1 cellular context compared by ENCODE assay signal in the genomic region with DNA sequence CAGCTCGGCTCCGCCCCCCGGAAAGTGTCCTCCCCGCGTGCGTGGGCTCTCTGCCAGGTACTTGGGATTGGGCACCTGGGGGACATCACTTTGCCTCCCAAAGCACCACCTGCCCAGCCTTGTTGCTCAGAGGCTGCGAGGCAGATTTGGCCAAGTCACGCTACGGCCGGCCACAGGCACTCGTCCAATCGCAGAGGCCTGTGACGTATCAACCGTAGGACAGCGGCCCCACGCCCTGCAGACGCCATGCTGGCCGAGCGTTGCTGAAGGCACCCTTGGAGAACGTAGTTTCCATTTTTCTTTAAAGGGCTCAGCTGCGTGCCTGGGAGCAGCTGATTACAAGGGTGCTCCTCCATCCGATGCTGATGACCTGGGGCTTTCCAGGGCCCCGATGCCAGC.
TF ChIP-seq lines count a peak whose summit lies in the region.

No MANE protein-coding gene starts in this region.

TF ChIP-seq in Ishikawa, 13 proteins besides CTCF, POLR2A, EP300 and RAD21 (continued from another document):
- TF ChIP-seq CEBPB (IDR thresholded peaks at IDR 0.05) (no peak), CREB1 (IDR thresholded peaks at IDR 0.05; ENCODE audit: low read depth) (no peak)
